Comparison of ENCODE assay signal across 16 cellular contexts in genomic region chr14:65151329-65152010, GRCh38. TPM values are rescaled to one million over a fixed set of nuclear protein-coding genes. Genes with fewer than 3 reads are reported as not detected.
DNase-seq lines count a peak whose midpoint lies in the region; FAIRE-seq and TF ChIP-seq lines count a peak whose summit lies in the region.
"Had no signal": no experiment of that assay in that cellular context is flagged by ENCODE, and none has a peak within 500 bp of the region (broad histone marks: within the 10 kb centered on the region; RNA-seq: fewer than 3 reads in every experiment).

No MANE protein-coding gene starts in this region.

- TF ChIP-seq POLR2A in GM12892 (IDR thresholded peaks at IDR 0.05; ENCODE audit: low read depth, low read length): no peak

- in situ Hi-C loops in G401 (cut with HindIII; ENCODE audit: low sequenced_read_pairs): no loop called here

- no peak overlapping the region for H3K4me3 Mint-ChIP-seq in nephron progenitor cell
- H3K4me3 Mint-ChIP-seq: B cell; CD14-positive monocyte; T-helper 1 cell treated with Interleukin-12 subunit alpha and Interleukin-12 subunit beta and Interleukin-4 antibody, amounts not matched to agents 30 μg/mL and 1 μg/mL, for 36 hours had no signal

- H3K36me3 Mint-ChIP-seq in nephron progenitor cell (ENCODE audit: low read depth): no peaks in the 10 kb centered on the region
- H3K36me3 Mint-ChIP-seq: CD14-positive monocyte had no signal

- no peaks in the 10 kb centered on the region for H3K9me3 Mint-ChIP-seq in nephron progenitor cell
- H3K9me3 Mint-ChIP-seq: T-helper 1 cell treated with Interleukin-12 subunit alpha and Interleukin-12 subunit beta and Interleukin-4 antibody, amounts not matched to agents 30 μg/mL and 1 μg/mL, for 36 hours had no signal

- DNase-seq in G401 (ENCODE audit: low spot score): peak; percentile 77
- peak; percentile 53 for DNase-seq in NCI-H69 (lab: John Stamatoyannopoulos, UW)
- DNase-seq in cerebellar cortex (ENCODE audit: low spot score): peak; percentile 63
- no peak for DNase-seq in nephron progenitor cell
- no peak for DNase-seq in NCI-H524 treated with DMSO at 0.1 percent for 48 hours (lab: John Stamatoyannopoulos, UW)
- DNase-seq in GM12892 (ENCODE audit: insufficient read length): no peak
- DNase-seq in AG08395 (ENCODE audit: low spot score): no peak
- DNase-seq: DMS79, H7, MG63, NCI-H187, NCI-H774 had no signal

- H3K4me1 Mint-ChIP-seq in nephron progenitor cell: peaks cover 21% of the 10 kb centered on the region

- peak overlapping the region; percentile 82 for H3K27ac Mint-ChIP-seq in nephron progenitor cell
- H3K27ac Mint-ChIP-seq: B cell; CD14-positive monocyte; T-helper 1 cell treated with Interleukin-12 subunit alpha and Interleukin-12 subunit beta and Interleukin-4 antibody, amounts not matched to agents 30 μg/mL and 1 μg/mL, for 36 hours had no signal

- peaks cover 6% of the 10 kb centered on the region for H3K27me3 Mint-ChIP-seq in nephron progenitor cell (ENCODE audit: low read depth, poor library complexity)

- FAIRE-seq in GM12892 (lab: Jason Lieb, UNC): no peak
- FAIRE-seq: A204.1 had no signal

- TF ChIP-seq CTCF in nephron progenitor cell (IDR thresholded peaks at IDR 0.05): no peak

RNA-seq across cellular contexts. Expression of gene MAX, which starts 49.2 kb away (rescaled TPM):
- 23.6 and 29.5 TPM in 2 replicates for total RNA-seq in G401 (2014; rRNA removed; shearing (Covaris generic))
- 44.2 TPM for polyA plus RNA-seq in GM12892 (2012; ENCODE audit: missing spikeins)

Comparison
In these comparisons a context has a peak if more than half of its experiments do, and no peak if none do; other contexts are left out.
1. DNase-seq: peak in G401 (single experiment), NCI-H69 (single experiment) and cerebellar cortex (single experiment); none in nephron progenitor cell (single experiment), NCI-H524 treated with DMSO at 0.1 percent for 48 hours (single experiment), GM12892 (single experiment) and AG08395 (single experiment).